18 cellular contexts compared by ENCODE assay signal in genomic region chr11:118117790-118118601, GRCh38. TPM values are rescaled to one million over a fixed set of nuclear protein-coding genes. Genes with fewer than 3 reads are reported as not detected.
A peak's percentile ranks its signal among the peaks of the same experiment; 100 is the strongest.
DNase-seq lines count a peak whose midpoint lies in the region; ATAC-seq and TF ChIP-seq lines count a peak whose summit lies in the region.
"Had no signal": no experiment of that assay in that cellular context is flagged by ENCODE, and none has a peak within 500 bp of the region (broad histone marks: within the 10 kb centered on the region; RNA-seq: fewer than 3 reads in every experiment).

No MANE protein-coding gene starts in this region.

- no peak overlapping the region for H3K4me3 Mint-ChIP-seq in chondrocyte (ENCODE audit: unreplicated experiment)
- H3K4me3 Mint-ChIP-seq in stimulated activated effector memory CD8-positive, alpha-beta T cell treated with anti-CD3 and anti-CD28 coated beads, Interleukin-12 subunit alpha, Interleukin-12 subunit beta, amount 100 ng/mL, for 72 hours: peak overlapping the region; percentile 52
- H3K4me3 Mint-ChIP-seq in endothelial cell (ENCODE audit: unreplicated experiment): no peak overlapping the region
- H3K4me3 Mint-ChIP-seq: activated T-helper 17 cell treated with anti-CD3 and anti-CD28 coated beads, Interleukin-2, amount 50 U/mL, for 72 hours; CD8-positive, alpha-beta memory T cell had no signal

- H3K9me3 Mint-ChIP-seq in chondrocyte (ENCODE audit: low read depth) (peaks cover 6% of the 10 kb centered on the region), endothelial cell (ENCODE audit: unreplicated experiment) (no peaks in the 10 kb centered on the region)
- H3K9me3 Mint-ChIP-seq in stimulated activated effector memory CD8-positive, alpha-beta T cell treated with anti-CD3 and anti-CD28 coated beads, Interleukin-12 subunit alpha, Interleukin-12 subunit beta, amount 100 ng/mL, for 72 hours: peaks cover 6% of the 10 kb centered on the region
- H3K9me3 Mint-ChIP-seq: activated T-helper 17 cell treated with anti-CD3 and anti-CD28 coated beads, Interleukin-2, amount 50 U/mL, for 72 hours had no signal

- H3K4me1 Mint-ChIP-seq in chondrocyte (ENCODE audit: low read depth) (no peaks in the 10 kb centered on the region), endothelial cell (ENCODE audit: unreplicated experiment) (peaks cover 3% of the 10 kb centered on the region)
- peaks cover 32% of the 10 kb centered on the region for H3K4me1 Mint-ChIP-seq in stimulated activated effector memory CD8-positive, alpha-beta T cell treated with anti-CD3 and anti-CD28 coated beads, Interleukin-12 subunit alpha, Interleukin-12 subunit beta, amount 100 ng/mL, for 72 hours

- H3K27me3 Mint-ChIP-seq in chondrocyte (ENCODE audit: low read depth) (peaks cover 41% of the 10 kb centered on the region), endothelial cell (ENCODE audit: unreplicated experiment) (peaks cover 9% of the 10 kb centered on the region)

- peak; percentile 66 for DNase-seq in activated CD8-positive, alpha-beta memory T cell treated with anti-CD3 and anti-CD28 coated beads for 24 hours
- no peak for DNase-seq in activated CD8-positive, alpha-beta memory T cell treated with anti-CD3 and anti-CD28 coated beads, Interleukin-2, amount 50 U/mL, for 4 hours
- DNase-seq in chondrocyte (ENCODE audit: low spot score): peak; percentile 51
- DNase-seq in stimulated activated effector memory CD8-positive, alpha-beta T cell treated with anti-CD3 and anti-CD28 coated beads, Interleukin-12 subunit alpha, Interleukin-12 subunit beta, amount 100 ng/mL, for 72 hours (ENCODE audit: low spot score in 2 of 2): peak; percentile 12 to 68
- no peak for DNase-seq in endothelial cell (ENCODE audit: low spot score)
- DNase-seq in HUDEP-2 (lab: John Stamatoyannopoulos, UW; ENCODE audit: unreplicated experiment in 76 of 76): no peak
- DNase-seq: 8988T, body of pancreas, NCI-H1092 treated with DMSO at 0.1 percent for 48 hours, NCI-H2227 treated with DMSO at 0.1 percent for 48 hours, SW 1271 had no signal

- H3K36me3 Mint-ChIP-seq in chondrocyte (ENCODE audit: low read depth) (peaks cover 3% of the 10 kb centered on the region), endothelial cell (ENCODE audit: low read depth, unreplicated experiment) (no peaks in the 10 kb centered on the region)
- no peaks in the 10 kb centered on the region for H3K36me3 Mint-ChIP-seq in stimulated activated effector memory CD8-positive, alpha-beta T cell treated with anti-CD3 and anti-CD28 coated beads, Interleukin-12 subunit alpha, Interleukin-12 subunit beta, amount 100 ng/mL, for 72 hours
- H3K36me3 Mint-ChIP-seq: CD8-positive, alpha-beta memory T cell; IgD-negative memory B cell had no signal

- no peak for TF ChIP-seq CTCF in chondrocyte (IDR thresholded peaks at IDR 0.05)
- no peak for TF ChIP-seq CTCF in endothelial cell (IDR thresholded peaks at IDR 0.05; ENCODE audit: unreplicated experiment)

- peak; percentile 65 for ATAC-seq in HG03108 (IDR thresholded peaks at IDR 0.05; ENCODE audit: unreplicated experiment)
- ATAC-seq in stimulated activated effector memory CD8-positive, alpha-beta T cell treated with anti-CD3 and anti-CD28 coated beads, Interleukin-12 subunit alpha, Interleukin-12 subunit beta, amount 100 ng/mL, for 72 hours: peak; percentile 95
- ATAC-seq in HG03139 (IDR thresholded peaks at IDR 0.05; ENCODE audit: unreplicated experiment): no peak
- ATAC-seq: activated T-helper 17 cell treated with anti-CD3 and anti-CD28 coated beads, Interleukin-2, amount 50 U/mL, for 72 hours; body of pancreas had no signal

- H3K27ac Mint-ChIP-seq in chondrocyte (ENCODE audit: unreplicated experiment): no peak overlapping the region
- peak overlapping the region; percentile 79 for H3K27ac Mint-ChIP-seq in stimulated activated effector memory CD8-positive, alpha-beta T cell treated with anti-CD3 and anti-CD28 coated beads, Interleukin-12 subunit alpha, Interleukin-12 subunit beta, amount 100 ng/mL, for 72 hours
- no peak overlapping the region for H3K27ac Mint-ChIP-seq in endothelial cell (ENCODE audit: unreplicated experiment)
- H3K27ac Mint-ChIP-seq: activated T-helper 17 cell treated with anti-CD3 and anti-CD28 coated beads, Interleukin-2, amount 50 U/mL, for 72 hours; IgD-negative memory B cell had no signal

RNA-seq across cellular contexts. Expression of gene SMIM35, which starts 31.2 kb away (rescaled TPM):
- total RNA-seq in chondrocyte: not detected in 3 replicates
- total RNA-seq in endothelial cell (ENCODE audit: unreplicated experiment): not detected
- total RNA-seq: activated T-helper 17 cell treated with anti-CD3 and anti-CD28 coated beads, Interleukin-2, amount 50 U/mL, for 72 hours; body of pancreas; G401; subcutaneous adipose tissue had no signal

RNA-seq across cellular contexts. Expression of gene SCN4B, which starts 34.6 kb away (rescaled TPM):
- total RNA-seq in chondrocyte (0.28 to 0.42 TPM in 2 of 3 replicates, not detected in the other), endothelial cell (ENCODE audit: unreplicated experiment) (3.1 TPM)
- total RNA-seq: G401 had no signal

RNA-seq across cellular contexts. Expression of gene TMPRSS4, which starts 41.1 kb away (rescaled TPM):
- total RNA-seq in chondrocyte (not detected in 3 replicates), endothelial cell (ENCODE audit: unreplicated experiment) (not detected)
- total RNA-seq: CD8-positive, alpha-beta memory T cell; G401 had no signal

RNA-seq across cellular contexts. Expression of gene SCN2B, which starts 58.4 kb away (rescaled TPM):
- total RNA-seq in chondrocyte (0.12 to 0.24 TPM (median 0.13 TPM) in 3 replicates), endothelial cell (ENCODE audit: unreplicated experiment) (not detected)
- total RNA-seq: CD8-positive, alpha-beta memory T cell had no signal

Comparison
In these comparisons a context has a peak if more than half of its experiments do, and no peak if none do; other contexts are left out.
1. DNase-seq: peak in activated CD8-positive, alpha-beta memory T cell treated with anti-CD3 and anti-CD28 coated beads for 24 hours (single experiment), chondrocyte (single experiment) and stimulated activated effector memory CD8-positive, alpha-beta T cell treated with anti-CD3 and anti-CD28 coated beads, Interleukin-12 subunit alpha, Interleukin-12 subunit beta, amount 100 ng/mL, for 72 hours (2 of 2); none in activated CD8-positive, alpha-beta memory T cell treated with anti-CD3 and anti-CD28 coated beads, Interleukin-2, amount 50 U/mL, for 4 hours (single experiment), endothelial cell (single experiment) and HUDEP-2 (0 of 76).